ENCODE assay signal across 8 cellular contexts in genomic region chr15:75648156-75649000, GRCh38. TPM values are rescaled to one million over a fixed set of nuclear protein-coding genes. Genes with fewer than 3 reads are reported as not detected.
DNase-seq lines count a peak whose midpoint lies in the region; ATAC-seq, FAIRE-seq and TF ChIP-seq lines count a peak whose summit lies in the region.

No MANE protein-coding gene starts in this region.

- no peaks in the 10 kb centered on the region for H3K9me3 ChIP-seq in breast epithelium
- no peaks in the 10 kb centered on the region for H3K9me3 ChIP-seq in kidney (ENCODE audit: control insufficient read depth in 1 of 2, low read length in 2 of 2)

- DNase-seq in BJ (ENCODE audit: low read depth) (no peak), breast epithelium (ENCODE audit: low spot score in 2 of 2) (peak in 1 of 2 donors; percentile 31), kidney (peak; percentile 87), NCI-H2107 treated with DMSO at 0.1 percent for 48 hours (lab: John Stamatoyannopoulos, UW; ENCODE audit: unreplicated experiment) (no peak), ACHN (no peak), HPDE6-E6E7 (ENCODE audit: extremely low spot score) (no peak)
- DNase-seq in Jurkat, Clone E6-1 (ENCODE audit: low read depth, low spot score) = no peak
- peak; percentile 20 for DNase-seq in stimulated activated naive CD8-positive, alpha-beta T cell treated with anti-CD3 and anti-CD28 coated beads, Interleukin-15, Interleukin-2, amounts not matched to agents 100 U/mL and 50 U/mL, for 24 hours

- no peaks in the 10 kb centered on the region for H3K27me3 ChIP-seq in BJ (ENCODE audit: control insufficient read depth, insufficient read depth, low read length)
- H3K27me3 ChIP-seq in breast epithelium = no peaks in the 10 kb centered on the region

- peak overlapping the region; percentile 93 to 98 for H3K27ac ChIP-seq in breast epithelium
- peak overlapping the region; percentile 96 for H3K27ac ChIP-seq in kidney (ENCODE audit: low read depth in 2 of 2, low read length in 2 of 2)

- no peak for TF ChIP-seq CTCF in BJ (IDR thresholded peaks at IDR 0.05; ENCODE audit: insufficient read depth, low read depth, low read length)
- no peak for TF ChIP-seq CTCF in breast epithelium (IDR thresholded peaks at IDR 0.05)
- TF ChIP-seq CTCF in kidney (IDR thresholded peaks at IDR 0.05; ENCODE audit: borderline replicate concordance, extremely low read depth, insufficient read depth) = no peak

- in situ Hi-C loops in ACHN (cut with HindIII; ENCODE audit: low pct_ligation_motif_present, low pct_unique_long_range_greater_than_20kb, low sequenced_read_pairs) = no loop called here

- TF ChIP-seq POLR2A in breast epithelium (IDR thresholded peaks at IDR 0.05) = no peak

- POLR2A ChIA-PET in BJ (lab: Charles Lee) = interaction anchor here (0.6 to 1.0 kb wide), 2 partner anchors 12 to 32 kb away, joined by 3 to 4 read pairs; no protein-coding TSS in a partner anchor

- intact Hi-C loops in breast epithelium (cut with DNase I; ENCODE audit: low total_unique reads) (no loop called here), kidney (cut with DNase I) (no loop called here)

- H3K4me3 ChIP-seq in BJ (ENCODE audit: low read depth, low read length) = peak overlapping the region; percentile 77
- H3K4me3 ChIP-seq in Jurkat, Clone E6-1 (ENCODE audit: low read length) = peak overlapping the region; percentile 62
- peak overlapping the region; percentile 77 to 91 (median 90) for H3K4me3 ChIP-seq in breast epithelium
- H3K4me3 ChIP-seq in kidney (ENCODE audit: low read length in 2 of 2) = peak overlapping the region; percentile 93 to 96

- no peak for FAIRE-seq in kidney (lab: Jason Lieb, UNC)

- no peak for ATAC-seq in stimulated activated naive CD8-positive, alpha-beta T cell treated with anti-CD3 and anti-CD28 coated beads, Interleukin-15, Interleukin-2, amounts not matched to agents 100 U/mL and 50 U/mL, for 24 hours

- CTCF ChIA-PET in BJ (lab: Yijun Ruan, JAX) = interaction anchor here (0.5 to 2.4 kb wide), 12 partner anchors 10 to 153 kb away, joined by 3 to 13 read pairs (median 4); partner anchors contain the start of gene SNUPN

- H3K4me1 ChIP-seq in breast epithelium (peaks cover 16 to 47% of the 10 kb centered on the region in 2 donors), kidney (ENCODE audit: control insufficient read depth in 1 of 2, insufficient read depth in 1 of 2, low read depth in 1 of 2, low read length in 2 of 2) (peaks cover 38 to 51% of the 10 kb centered on the region in 2 donors)

- H3K9ac ChIP-seq in kidney (ENCODE audit: low read length in 2 of 2) = peak overlapping the region; percentile 81 to 99

- H3K36me3 ChIP-seq in BJ (ENCODE audit: control insufficient read depth, insufficient read depth, low read length) (peaks cover 12% of the 10 kb centered on the region), breast epithelium (no peaks in the 10 kb centered on the region), kidney (ENCODE audit: control insufficient read depth in 1 of 2, insufficient read depth in 2 of 2, low read length in 2 of 2) (peaks cover 0 to 6% of the 10 kb centered on the region in 2 donors)

RNA-seq across cellular contexts. Expression of gene SNX33, which starts 0.7 kb away (rescaled TPM):
- 17.3 and 23.5 TPM in 2 replicates for polyA plus RNA-seq in BJ (2011; rRNA removed)
- polyA minus RNA-seq in BJ (2011; rRNA and poly(A)+ RNA removed) = 31.3 and 33.2 TPM in 2 replicates
- 2.8 TPM for polyA plus RNA-seq in Jurkat, Clone E6-1 (2012; ENCODE audit: insufficient read depth, insufficient read length)
- 10 to 100 TPM; 32.8 to 42.7 (median 36.3) TPM for total RNA-seq in breast epithelium
- 20.2 TPM for total RNA-seq in kidney
- 14.2 TPM for polyA plus RNA-seq in kidney (ENCODE audit: insufficient read depth, low read depth, low replicate concordance)

RNA-seq across cellular contexts. Expression of gene IMP3, which starts 8.4 kb away (rescaled TPM):
- polyA plus RNA-seq in BJ (2011; rRNA removed) (36.6 and 37.6 TPM in 2 replicates), kidney (ENCODE audit: insufficient read depth, low read depth, low replicate concordance) (95.0 TPM)
- polyA minus RNA-seq in BJ (2011; rRNA and poly(A)+ RNA removed) = 11.5 and 13.1 TPM in 2 replicates
- 97.7 TPM for polyA plus RNA-seq in Jurkat, Clone E6-1 (2012; ENCODE audit: insufficient read depth, insufficient read length)
- total RNA-seq in breast epithelium (100 to 1,000 TPM; 144 to 194 (median 175) TPM), kidney (52.0 TPM)

RNA-seq across cellular contexts. Expression of gene SNUPN, which starts 22.9 kb away (rescaled TPM):
- polyA plus RNA-seq in BJ (2011; rRNA removed) (25.4 and 33.9 TPM in 2 replicates), kidney (ENCODE audit: insufficient read depth, low read depth, low replicate concordance) (37.4 TPM)
- polyA minus RNA-seq in BJ (2011; rRNA and poly(A)+ RNA removed) = 9.9 and 16.0 TPM in 2 replicates
- 56.3 TPM for polyA plus RNA-seq in Jurkat, Clone E6-1 (2012; ENCODE audit: insufficient read depth, insufficient read length)
- total RNA-seq in breast epithelium (10 to 100 TPM; 19.8 to 24.9 (median 23.6) TPM), kidney (24.1 TPM)

Comparison
In these comparisons a context has a peak if more than half of its experiments do, and no peak if none do; other contexts are left out.
1. DNase-seq: peak in kidney (single experiment) and stimulated activated naive CD8-positive, alpha-beta T cell treated with anti-CD3 and anti-CD28 coated beads, Interleukin-15, Interleukin-2, amounts not matched to agents 100 U/mL and 50 U/mL, for 24 hours (single experiment); none in BJ (single experiment), Jurkat, Clone E6-1 (single experiment), NCI-H2107 treated with DMSO at 0.1 percent for 48 hours (single experiment), ACHN (single experiment) and HPDE6-E6E7 (single experiment).
2. Peak in every context shown above with its lines, with median percentiles within 50 percentile points of each other: H3K4me3 ChIP-seq.